13 cellular contexts compared by ENCODE assay signal in genomic region chr10:103188853-103189252, GRCh38. TPM values are rescaled to one million over a fixed set of nuclear protein-coding genes. Genes with fewer than 3 reads are reported as not detected.
A peak's percentile ranks its signal among the peaks of the same experiment; 100 is the strongest.
DNase-seq lines count a peak whose midpoint lies in the region; ATAC-seq and TF ChIP-seq lines count a peak whose summit lies in the region.
"Had no signal": no experiment of that assay in that cellular context is flagged by ENCODE, and none has a peak within 500 bp of the region (broad histone marks: within the 10 kb centered on the region; RNA-seq: fewer than 3 reads in every experiment).

No MANE protein-coding gene starts in this region.

- H3K36me3 Mint-ChIP-seq in natural killer cell = no peaks in the 10 kb centered on the region
- no peaks in the 10 kb centered on the region for H3K36me3 Mint-ChIP-seq in natural killer cell treated with Interleukin-12 subunit alpha and Interleukin-12 subunit beta and Interleukin-15 and Interleukin-18, amount 100 ng/mL, for 72 hours
- H3K36me3 Mint-ChIP-seq in neural crest cell (ENCODE audit: low read depth) = no peaks in the 10 kb centered on the region

- H3K36me3 ChIP-seq in MG63 = peaks cover 34% of the 10 kb centered on the region
- H3K36me3 ChIP-seq: transverse colon had no signal

- H3K27me3 ChIP-seq in MG63 = no peaks in the 10 kb centered on the region
- H3K27me3 ChIP-seq: transverse colon had no signal

- DNase-seq in natural killer cell (no peak), choroid plexus epithelial cell (ENCODE audit: low read depth) (peak; percentile 43), neural crest cell (ENCODE audit: low read depth, low spot score) (no peak), SKM-1 (lab: John Stamatoyannopoulos, UW; ENCODE audit: unreplicated experiment) (no peak), T-helper 1 cell (no peak), Kasumi-1 (lab: John Stamatoyannopoulos, UW) (no peak), MG63 (no peak)
- no peak for DNase-seq in natural killer cell treated with Interleukin-12 subunit alpha and Interleukin-12 subunit beta and Interleukin-15 and Interleukin-18, amount 100 ng/mL, for 72 hours (ENCODE audit: low spot score)
- DNase-seq: activated naive CD8-positive, alpha-beta T cell treated with anti-CD3 and anti-CD28 coated beads, Interleukin-2, amount 50 U/mL, for 24 hours; midbrain; NCI-H510A; transverse colon had no signal

- H3K27ac Mint-ChIP-seq in natural killer cell (no peak overlapping the region), neural crest cell (ENCODE audit: unreplicated experiment) (no peak overlapping the region)
- H3K27ac Mint-ChIP-seq in natural killer cell treated with Interleukin-12 subunit alpha and Interleukin-12 subunit beta and Interleukin-15 and Interleukin-18, amount 100 ng/mL, for 72 hours = no peak overlapping the region
- H3K27ac Mint-ChIP-seq: activated naive CD8-positive, alpha-beta T cell treated with anti-CD3 and anti-CD28 coated beads, Interleukin-2, amount 50 U/mL, for 24 hours had no signal

- peaks cover 65 to 72% of the 10 kb centered on the region in 2 donors for H3K4me1 Mint-ChIP-seq in natural killer cell
- H3K4me1 Mint-ChIP-seq in natural killer cell treated with Interleukin-12 subunit alpha and Interleukin-12 subunit beta and Interleukin-15 and Interleukin-18, amount 100 ng/mL, for 72 hours (ENCODE audit: low read depth in 2 of 2) = peaks cover 43 to 53% of the 10 kb centered on the region in 2 donors
- peaks cover 52% of the 10 kb centered on the region for H3K4me1 Mint-ChIP-seq in neural crest cell

- H3K9me3 ChIP-seq in MG63 = no peaks in the 10 kb centered on the region
- H3K9me3 ChIP-seq: transverse colon had no signal

- H3K27me3 Mint-ChIP-seq in natural killer cell (ENCODE audit: low read depth in 2 of 2) (no peaks in the 10 kb centered on the region), neural crest cell (ENCODE audit: low read depth) (no peaks in the 10 kb centered on the region)
- H3K27me3 Mint-ChIP-seq in natural killer cell treated with Interleukin-12 subunit alpha and Interleukin-12 subunit beta and Interleukin-15 and Interleukin-18, amount 100 ng/mL, for 72 hours = no peaks in the 10 kb centered on the region
- H3K27me3 Mint-ChIP-seq: activated naive CD8-positive, alpha-beta T cell treated with anti-CD3 and anti-CD28 coated beads, Interleukin-2, amount 50 U/mL, for 24 hours had no signal

- intact Hi-C loops in natural killer cell (cut with micrococcal nuclease) = no loop called here

- ATAC-seq in natural killer cell = no peak
- no peak for ATAC-seq in natural killer cell treated with Interleukin-12 subunit alpha and Interleukin-12 subunit beta and Interleukin-15 and Interleukin-18, amount 100 ng/mL, for 72 hours
- ATAC-seq: activated naive CD8-positive, alpha-beta T cell treated with anti-CD3 and anti-CD28 coated beads, Interleukin-2, amount 50 U/mL, for 24 hours had no signal

- no peak overlapping the region for H3K4me3 ChIP-seq in choroid plexus epithelial cell (ENCODE audit: low read depth, low read length)
- H3K4me3 ChIP-seq in MG63 = no peak overlapping the region
- H3K4me3 ChIP-seq: skin epidermis, transverse colon had no signal

- peak overlapping the region; percentile 8 for H3K4me3 Mint-ChIP-seq in natural killer cell
- no peak overlapping the region for H3K4me3 Mint-ChIP-seq in natural killer cell treated with Interleukin-12 subunit alpha and Interleukin-12 subunit beta and Interleukin-15 and Interleukin-18, amount 100 ng/mL, for 72 hours
- H3K4me3 Mint-ChIP-seq in neural crest cell = peak overlapping the region; percentile 68
- H3K4me3 Mint-ChIP-seq: activated naive CD8-positive, alpha-beta T cell treated with anti-CD3 and anti-CD28 coated beads, Interleukin-2, amount 50 U/mL, for 24 hours had no signal

- TF ChIP-seq CTCF in natural killer cell (IDR thresholded peaks at IDR 0.05) (no peak), choroid plexus epithelial cell (conservative IDR thresholded peaks at IDR 0.05; ENCODE audit: low read depth, low read length) (no peak), neural crest cell (conservative IDR thresholded peaks at IDR 0.05) (no peak)

- H3K9me3 Mint-ChIP-seq in natural killer cell (no peaks in the 10 kb centered on the region), neural crest cell (no peaks in the 10 kb centered on the region)
- H3K9me3 Mint-ChIP-seq in natural killer cell treated with Interleukin-12 subunit alpha and Interleukin-12 subunit beta and Interleukin-15 and Interleukin-18, amount 100 ng/mL, for 72 hours = no peaks in the 10 kb centered on the region
- H3K9me3 Mint-ChIP-seq: activated naive CD8-positive, alpha-beta T cell treated with anti-CD3 and anti-CD28 coated beads, Interleukin-2, amount 50 U/mL, for 24 hours had no signal

RNA-seq across cellular contexts. Expression of gene NT5C2, which starts 4.2 kb away (rescaled TPM):
- total RNA-seq in natural killer cell (100 to 1,000 TPM in 1 of 3 donors, 10 to 100 TPM in 2; 84.4 to 110 (median 89.4) TPM), neural crest cell (71.3 and 71.6 TPM in 2 replicates)
- total RNA-seq in natural killer cell treated with Interleukin-12 subunit alpha and Interleukin-12 subunit beta and Interleukin-15 and Interleukin-18, amount 100 ng/mL, for 72 hours = 10 to 100 TPM; 60.2 to 75.0 TPM
- 9.9 and 23.5 TPM in 2 replicates for total RNA-seq in MG63 (2014; rRNA removed; shearing (Covaris generic); ENCODE audit: low replicate concordance)

RNA-seq across cellular contexts. Expression of gene RPEL1, which starts 56.8 kb away (rescaled TPM):
- total RNA-seq in natural killer cell (not detected), neural crest cell (not detected in 2 replicates)
- total RNA-seq in natural killer cell treated with Interleukin-12 subunit alpha and Interleukin-12 subunit beta and Interleukin-15 and Interleukin-18, amount 100 ng/mL, for 72 hours = not detected
- total RNA-seq in MG63 (2014; rRNA removed; shearing (Covaris generic); ENCODE audit: low replicate concordance) = 0.03 TPM in 1 of 2 replicates, not detected in the other
- total RNA-seq: transverse colon had no signal
